Comparison of ENCODE assay signal across 23 cellular contexts in the genomic region with DNA sequence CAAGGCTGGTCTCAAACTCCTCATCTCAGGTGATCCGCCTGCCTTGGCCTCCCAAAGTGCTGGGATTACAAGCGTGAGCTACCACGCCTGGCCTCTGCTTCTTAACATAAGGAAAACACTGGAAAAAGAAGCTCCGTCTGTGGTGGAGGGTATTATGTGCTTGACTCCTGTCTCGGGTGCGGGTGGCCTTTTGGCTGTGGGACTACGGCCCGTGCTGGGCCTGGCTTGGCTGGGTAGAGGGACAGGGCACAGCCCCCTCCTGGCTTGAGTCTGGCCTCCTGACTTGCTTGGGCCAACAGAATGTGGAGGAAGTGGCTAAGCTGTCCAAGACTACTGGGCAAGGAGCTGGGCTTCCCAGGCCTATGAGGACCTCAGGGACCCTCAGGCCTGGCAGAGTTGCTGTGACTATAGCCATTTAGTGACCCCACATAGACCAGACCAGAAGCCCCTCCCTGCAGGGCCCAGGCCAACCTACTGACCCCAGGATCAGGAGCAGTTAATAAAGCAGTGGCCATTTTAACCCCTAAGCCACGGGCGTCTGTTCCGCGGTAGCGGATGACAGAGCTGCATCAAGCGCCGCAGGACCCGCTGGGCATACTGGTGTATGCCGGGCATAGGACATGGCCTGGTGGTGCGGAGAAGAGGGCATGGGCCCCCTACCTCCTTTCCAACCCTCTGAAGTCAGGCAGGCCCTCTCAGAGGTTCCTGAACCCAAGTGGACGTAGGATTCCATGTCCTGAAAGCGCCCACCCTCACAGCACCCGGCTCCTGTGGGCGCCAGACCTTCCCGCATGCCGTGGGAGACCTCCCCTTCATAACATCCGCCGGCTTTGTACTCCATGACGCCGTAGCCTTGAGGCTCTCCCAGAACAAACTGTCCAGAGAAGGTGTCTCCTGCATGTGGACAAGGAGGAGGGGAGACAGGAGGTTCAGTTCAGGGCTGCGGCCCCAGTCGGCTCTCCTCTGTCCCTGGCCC. TPM values are rescaled to one million over a fixed set of nuclear protein-coding genes. Genes with fewer than 3 reads are reported as not detected.
DNase-seq lines count a peak whose midpoint lies in the region; ATAC-seq and TF ChIP-seq lines count a peak whose summit lies in the region.
"Had no signal": no experiment of that assay in that cellular context is flagged by ENCODE, and none has a peak within 500 bp of the region (broad histone marks: within the 10 kb centered on the region; RNA-seq: fewer than 3 reads in every experiment).

No MANE protein-coding gene starts in this region.

- ATAC-seq in heart left ventricle, result no peak
- ATAC-seq in aorta (ENCODE audit: low FRiP score), result no peak
- ATAC-seq in GM21528 (IDR thresholded peaks at IDR 0.05; ENCODE audit: low FRiP score, unreplicated experiment), result no peak
- no peak for ATAC-seq in GM19328 (IDR thresholded peaks at IDR 0.05; ENCODE audit: unreplicated experiment)
- ATAC-seq: heart right ventricle, SK-N-SH treated with all-trans-retinoic acid at 6 μM for 48 hours had no signal

- DNase-seq in heart left ventricle (peak in 3 of 5 donors; percentile 21 to 44 (median 31)), right atrium auricular region (ENCODE audit: low spot score) (no peak), adrenal gland (peak in 5 of 7 donors; percentile 0 to 49 (median 12)), nephron progenitor cell (no peak), aorta (peak; percentile 37 to 62), nucleus accumbens (lab: John Stamatoyannopoulos, UW) (no peak)
- DNase-seq: ACHN; activated CD4-positive, alpha-beta T cell treated with anti-CD3 and anti-CD28 coated beads, Interleukin-2, amount 50 U/mL, for 4 hours; activated gamma-delta T cell; amygdala; H9; IMR-90; NCI-H524; stimulated activated CD4-positive, alpha-beta T cell treated with anti-CD3 and anti-CD28 coated beads, Interleukin-12 subunit alpha, Interleukin-12 subunit beta, amount 100 ng/mL, for 4 hours; WERI-Rb-1 had no signal

- H3K27ac ChIP-seq in heart left ventricle (no peak overlapping the region), right atrium auricular region (no peak overlapping the region), adrenal gland (no peak overlapping the region), aorta (ENCODE audit: low read depth in 1 of 2, low read length in 2 of 2) (no peak overlapping the region)
- H3K27ac ChIP-seq: C4-2B, cardiac muscle cell, heart right ventricle, WERI-Rb-1 had no signal

- no peaks in the 10 kb centered on the region for H3K36me3 Mint-ChIP-seq in nephron progenitor cell (ENCODE audit: low read depth)
- H3K36me3 Mint-ChIP-seq: type B pancreatic cell had no signal

- H3K27ac Mint-ChIP-seq in nephron progenitor cell, result peak overlapping the region; percentile 85
- H3K27ac Mint-ChIP-seq: dendritic cell treated with granulocyte-macrophage colony-stimulating factor and Interleukin-4, amounts not matched to agents 40 ng/mL and 50 ng/mL, for 4 days; H9; type B pancreatic cell had no signal

- H3K9me3 ChIP-seq in heart left ventricle (no peaks in the 10 kb centered on the region), right atrium auricular region (no peaks in the 10 kb centered on the region), adrenal gland (replicated peaks in 1 of 3) (no peaks in the 10 kb centered on the region), aorta (ENCODE audit: control insufficient read depth, low read length) (no peaks in the 10 kb centered on the region)
- H3K9me3 ChIP-seq: heart right ventricle had no signal

- H3K4me3 Mint-ChIP-seq in nephron progenitor cell, result no peak overlapping the region
- H3K4me3 Mint-ChIP-seq: dendritic cell treated with granulocyte-macrophage colony-stimulating factor and Interleukin-4, amounts not matched to agents 40 ng/mL and 50 ng/mL, for 4 days; H9; type B pancreatic cell had no signal

- H3K27me3 ChIP-seq in heart left ventricle (no peaks in the 10 kb centered on the region), right atrium auricular region (no peaks in the 10 kb centered on the region), adrenal gland (no peaks in the 10 kb centered on the region), aorta (ENCODE audit: control insufficient read depth in 1 of 2, insufficient read depth in 2 of 2, low read length in 1 of 2) (no peaks in the 10 kb centered on the region)
- H3K27me3 ChIP-seq: cardiac muscle cell, heart right ventricle had no signal

- H3K4me1 Mint-ChIP-seq in nephron progenitor cell, result peaks cover 12% of the 10 kb centered on the region

- H3K9me3 Mint-ChIP-seq in nephron progenitor cell, result no peaks in the 10 kb centered on the region
- H3K9me3 Mint-ChIP-seq: dendritic cell treated with granulocyte-macrophage colony-stimulating factor and Interleukin-4, amounts not matched to agents 40 ng/mL and 50 ng/mL, for 4 days; H9; type B pancreatic cell had no signal

- H3K4me1 ChIP-seq in heart left ventricle, result peaks cover 0 to 16% (median 10%) of the 10 kb centered on the region in 12 donors
- peaks cover 0 to 14% of the 10 kb centered on the region in 2 donors for H3K4me1 ChIP-seq in right atrium auricular region
- H3K4me1 ChIP-seq in adrenal gland (replicated peaks in 1 of 2), result peaks cover 4 to 9% of the 10 kb centered on the region in 2 donors
- H3K4me1 ChIP-seq in aorta (ENCODE audit: control insufficient read depth in 1 of 2, insufficient read depth in 2 of 2, low read length in 2 of 2), result no peaks in the 10 kb centered on the region

- intact Hi-C loops in heart left ventricle (cut with DNase I) (loop anchor here in 1 of 10 donors (5.0 kb wide), 1 partner anchor 70 kb away; no protein-coding TSS in a partner anchor), adrenal gland (cut with DNase I) (no loop called here), aorta (cut with DNase I) (no loop called here)

- H3K36me3 ChIP-seq in heart left ventricle (peaks cover 0 to 5% (median 0%) of the 10 kb centered on the region in 9 donors), right atrium auricular region (no peaks in the 10 kb centered on the region), adrenal gland (replicated peaks in 1 of 2) (peaks cover 0 to 7% of the 10 kb centered on the region in 2 donors), aorta (ENCODE audit: control insufficient read depth in 1 of 2, insufficient read depth in 2 of 2, low read length in 1 of 2) (no peaks in the 10 kb centered on the region)
- H3K36me3 ChIP-seq: cardiac muscle cell had no signal

- TF ChIP-seq CTCF in heart left ventricle (IDR thresholded peaks at IDR 0.05) (no peak), right atrium auricular region (IDR thresholded peaks at IDR 0.05) (no peak), adrenal gland (IDR thresholded peaks at IDR 0.05) (no peak), nephron progenitor cell (IDR thresholded peaks at IDR 0.05) (no peak)

- H3K4me3 ChIP-seq in heart left ventricle, result no peak overlapping the region
- no peak overlapping the region for H3K4me3 ChIP-seq in right atrium auricular region
- no peak overlapping the region for H3K4me3 ChIP-seq in adrenal gland
- H3K4me3 ChIP-seq in aorta (ENCODE audit: low read length in 2 of 2), result no peak overlapping the region
- H3K4me3 ChIP-seq: cardiac muscle cell, heart right ventricle had no signal

- TF ChIP-seq POLR2A in heart left ventricle (IDR thresholded peaks at IDR 0.05) (no peak), adrenal gland (IDR thresholded peaks at IDR 0.05) (no peak)

- WGBS in heart left ventricle, 4 donors, result 95 to 98% (median 96%) methylated on average over 29 to 30 of the region's 30 CpGs
- 92 to 96% (median 94%) methylated on average over 21 to 30 of the region's 30 CpGs for WGBS in adrenal gland, 4 donors
- 92 to 95% methylated on average over 30 of the region's 30 CpGs for WGBS in aorta, 2 donors

- no peaks in the 10 kb centered on the region for H3K27me3 Mint-ChIP-seq in nephron progenitor cell (ENCODE audit: low read depth, poor library complexity)
- H3K27me3 Mint-ChIP-seq: dendritic cell treated with granulocyte-macrophage colony-stimulating factor and Interleukin-4, amounts not matched to agents 40 ng/mL and 50 ng/mL, for 4 days; type B pancreatic cell had no signal

RNA-seq across cellular contexts. Expression of a gene that starts 4.4 kb away (rescaled TPM):
- total RNA-seq in heart left ventricle (1 to 10 TPM; 2.4 to 8.2 (median 3.8) TPM), right atrium auricular region (1 to 10 TPM; 2.2 to 3.8 TPM), adrenal gland (10 to 100 TPM in 3 of 8 donors, 1 to 10 TPM in 5; 5.6 to 14.1 (median 9.1) TPM), aorta (10 to 100 TPM in 1 of 2 donors, 1 to 10 TPM in 1; 4.7 to 12.0 TPM)
- polyA plus RNA-seq in heart left ventricle (1 to 10 TPM; 2.2 to 4.0 TPM), adrenal gland (10 to 100 TPM in 1 of 3 donors, 1 to 10 TPM in 2; 1.8 to 12.1 (median 5.9) TPM), aorta (1 to 10 TPM in 1 of 2 donors, under 1 TPM in 1; 0.50 to 9.0 TPM)

RNA-seq across cellular contexts. Expression of a gene that starts 4.7 kb away (rescaled TPM):
- total RNA-seq in heart left ventricle, result 100 to 1,000 TPM in 3 of 9 donors, 10 to 100 TPM in 6; 47.1 to 124 (median 78.3) TPM
- polyA plus RNA-seq in heart left ventricle, result 10 to 100 TPM; 43.3 to 92.4 TPM
- 10 to 100 TPM; 38.8 to 47.2 TPM for total RNA-seq in right atrium auricular region
- total RNA-seq in adrenal gland, result 100 to 1,000 TPM; 106 to 268 (median 179) TPM
- 100 to 1,000 TPM; 149 to 345 (median 150) TPM for polyA plus RNA-seq in adrenal gland
- 10 to 100 TPM; 91.0 to 99.8 TPM for total RNA-seq in aorta
- 10 to 100 TPM; 41.1 to 75.8 TPM for polyA plus RNA-seq in aorta

RNA-seq across cellular contexts. Expression of a gene that starts 25.4 kb away (rescaled TPM):
- total RNA-seq in heart left ventricle, result 10 to 100 TPM; 17.2 to 26.5 (median 18.9) TPM
- 10 to 100 TPM; 14.7 to 18.6 TPM for polyA plus RNA-seq in heart left ventricle
- 10 to 100 TPM; 16.2 to 17.4 TPM for total RNA-seq in right atrium auricular region
- total RNA-seq in adrenal gland, result 10 to 100 TPM; 32.4 to 81.5 (median 44.4) TPM
- polyA plus RNA-seq in adrenal gland, result 10 to 100 TPM; 25.3 to 53.8 (median 43.8) TPM
- total RNA-seq in aorta, result 10 to 100 TPM in 1 of 2 donors, 1 to 10 TPM in 1; 9.8 to 13.1 TPM
- 10 to 100 TPM in 1 of 2 donors, 1 to 10 TPM in 1; 4.0 to 15.3 TPM for polyA plus RNA-seq in aorta

Comparison
In these comparisons a context has a peak if more than half of its experiments do, and no peak if none do; other contexts are left out.
1. DNase-seq: peak in heart left ventricle (3 of 5), adrenal gland (5 of 7) and aorta (2 of 2); none in right atrium auricular region (single experiment), nephron progenitor cell (single experiment) and nucleus accumbens (0 of 56).